8 cellular contexts compared by ENCODE assay signal in genomic region chr18:32552421-32553030, GRCh38.
DNase-seq lines count a peak whose midpoint lies in the region; ATAC-seq and TF ChIP-seq lines count a peak whose summit lies in the region.

No MANE protein-coding gene starts in this region.

- no peaks in the 10 kb centered on the region for H3K4me1 ChIP-seq in psoas muscle

- peak; percentile 90 for TF ChIP-seq CTCF in psoas muscle (IDR thresholded peaks at IDR 0.05)

- intact Hi-C loops in psoas muscle (cut with DNase I) (loop anchor here (1.0 to 5.0 kb wide), 5 partner anchors 80 to 395 kb away; partner anchors contain the start of gene GAREM1 (in 1 of the 2)), posterior vena cava (cut with DNase I) (loop anchor here (5.0 to 10.0 kb wide), 3 partner anchors 278 to 398 kb away; no protein-coding TSS in a partner anchor)

- in situ Hi-C loops in G401 (cut with HindIII; ENCODE audit: low sequenced_read_pairs) = no loop called here

- WGBS in psoas muscle, 3 donors = 9 to 19% (median 15%) methylated on average over 4 of the region's 4 CpGs

- H3K36me3 ChIP-seq in psoas muscle (ENCODE audit: insufficient read depth in 1 of 2, low read depth in 1 of 2) = no peaks in the 10 kb centered on the region

- no peak overlapping the region for H3K27ac ChIP-seq in psoas muscle

- DNase-seq in G401 (ENCODE audit: low spot score) (peak; percentile 75), RPMI7951 (ENCODE audit: low read depth) (peak; percentile 26), glomerular endothelial cell (ENCODE audit: extremely low read depth, low read depth, low spot score) (peak; percentile 60), psoas muscle (no peak), posterior vena cava (ENCODE audit: low spot score) (no peak)
- peak; percentile 81 for DNase-seq in Jurkat, Clone E6-1 (ENCODE audit: low read depth, low spot score)
- DNase-seq in activated T-helper 9 cell treated with anti-CD3 and anti-CD28 coated beads, Interleukin-2, amount 50 U/mL, for 16 hours (ENCODE audit: low read depth) = peak; percentile 14

- no peaks in the 10 kb centered on the region for H3K9me3 ChIP-seq in psoas muscle

- no peaks in the 10 kb centered on the region for H3K27me3 ChIP-seq in psoas muscle (ENCODE audit: insufficient read depth in 3 of 3, low read length in 2 of 3)

- peak; percentile 93 for ATAC-seq in GM21717 (IDR thresholded peaks at IDR 0.05; ENCODE audit: unreplicated experiment)
- ATAC-seq in psoas muscle = peak; percentile 71 to 90 (median 81)

- no peak overlapping the region for H3K4me3 ChIP-seq in Jurkat, Clone E6-1 (ENCODE audit: low read length)
- H3K4me3 ChIP-seq in psoas muscle = no peak overlapping the region

Comparison
In these comparisons a context has a peak if more than half of its experiments do, and no peak if none do; other contexts are left out.
1. DNase-seq: peak in G401 (single experiment), Jurkat, Clone E6-1 (single experiment), RPMI7951 (single experiment), activated T-helper 9 cell treated with anti-CD3 and anti-CD28 coated beads, Interleukin-2, amount 50 U/mL, for 16 hours (single experiment) and glomerular endothelial cell (single experiment); none in psoas muscle (0 of 2) and posterior vena cava (single experiment).